In the genomic region with DNA sequence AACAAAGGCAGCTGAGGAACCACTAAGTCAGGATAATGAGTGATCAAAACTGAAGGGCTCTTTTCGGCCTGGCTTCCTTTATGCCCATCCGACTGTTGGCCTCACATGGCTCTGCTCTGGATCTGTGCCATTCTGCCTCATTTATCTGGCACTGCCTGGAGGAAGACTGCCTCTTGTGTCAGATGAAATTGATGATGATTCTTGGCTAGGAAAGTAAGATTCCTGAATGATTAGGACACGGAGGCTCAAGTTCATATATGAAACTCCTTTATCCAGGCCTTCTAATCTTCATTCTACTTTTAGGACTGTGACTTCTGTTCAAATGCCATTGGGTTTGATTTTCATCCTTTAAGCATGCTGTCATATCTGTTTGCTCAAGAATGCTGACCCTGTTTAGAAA, we compare ENCODE assay signal across 17 cellular contexts.
DNase-seq lines count a peak whose midpoint lies in the region; ATAC-seq lines count a peak whose summit lies in the region.
"Had no signal": no experiment of that assay in that cellular context is flagged by ENCODE, and none has a peak within 500 bp of the region (broad histone marks: within the 10 kb centered on the region; RNA-seq: fewer than 3 reads in every experiment).

No MANE protein-coding gene starts in this region.

- DNase-seq in DMS153 treated with DMSO at 0.1 percent for 48 hours (lab: John Stamatoyannopoulos, UW; ENCODE audit: unreplicated experiment) (peak; percentile 21), DMS153 (lab: John Stamatoyannopoulos, UW) (no peak), NCI-H2029 treated with DMSO at 0.1 percent for 48 hours (lab: John Stamatoyannopoulos, UW) (peak; percentile 84), cerebellar cortex (ENCODE audit: low spot score) (peak; percentile 66), pons (ENCODE audit: low spot score) (peak; percentile 2), posterior vena cava (ENCODE audit: low spot score) (no peak)
- DNase-seq: activated CD4-positive, CD25-positive, alpha-beta regulatory T cell treated with anti-CD3 and anti-CD28 coated beads, Interleukin-2, amount 50 U/mL, for 72 hours; erythroblast; heart left ventricle; MG63; NCI-H2171; NK-92 treated with Interleukin-12 subunit alpha and Interleukin-12 subunit beta, amount 100 ng/mL, for 24 hours; stimulated activated CD4-positive, alpha-beta T cell treated with anti-CD3 and anti-CD28 coated beads, Interleukin-4, amount 100 ng/mL, for 4 hours; T1000 had no signal

- ATAC-seq in GM19467 (IDR thresholded peaks at IDR 0.05; ENCODE audit: unreplicated experiment): no peak
- ATAC-seq in GM18517 (IDR thresholded peaks at IDR 0.05; ENCODE audit: unreplicated experiment): no peak
- ATAC-seq: heart left ventricle, HepG2 had no signal

- intact Hi-C loops in posterior vena cava (cut with DNase I): no loop called here

Comparison
In these comparisons a context has a peak if more than half of its experiments do, and no peak if none do; other contexts are left out.
1. DNase-seq: peak in DMS153 treated with DMSO at 0.1 percent for 48 hours (single experiment), NCI-H2029 treated with DMSO at 0.1 percent for 48 hours (single experiment), cerebellar cortex (single experiment) and pons (single experiment); none in DMS153 (single experiment) and posterior vena cava (single experiment).